15 cellular contexts compared by ENCODE assay signal in genomic region chr10:122021421-122021820, GRCh38. TPM values are rescaled to one million over a fixed set of nuclear protein-coding genes. Genes with fewer than 3 reads are reported as not detected.
A peak's percentile ranks its signal among the peaks of the same experiment; 100 is the strongest.
DNase-seq lines count a peak whose midpoint lies in the region; ATAC-seq and TF ChIP-seq lines count a peak whose summit lies in the region.
"Had no signal": no experiment of that assay in that cellular context is flagged by ENCODE, and none has a peak within 500 bp of the region (broad histone marks: within the 10 kb centered on the region; RNA-seq: fewer than 3 reads in every experiment).

No MANE protein-coding gene starts in this region.

- peak overlapping the region; percentile 36 for H3K4me3 ChIP-seq in GM23248
- H3K4me3 ChIP-seq in WI38 (ENCODE audit: low read depth, low read length) = peak overlapping the region; percentile 8; the same call in 1 of the 2 replicates
- no peak overlapping the region for H3K4me3 ChIP-seq in heart left ventricle
- H3K4me3 ChIP-seq in skin epidermis = peak overlapping the region in 2 of 7 experiments; percentile 12 to 22
- H3K4me3 ChIP-seq: pancreas had no signal

- no peaks in the 10 kb centered on the region for H3K9me2 ChIP-seq in GM23248 (ENCODE audit: insufficient read depth)

- H3K36me3 ChIP-seq in GM23248 (ENCODE audit: low read depth) = no peaks in the 10 kb centered on the region
- peaks cover 0 to 25% (median 0%) of the 10 kb centered on the region in 9 donors for H3K36me3 ChIP-seq in heart left ventricle
- H3K36me3 ChIP-seq: pancreas had no signal

- no peak for TF ChIP-seq CTCF in WI38 (IDR thresholded peaks at IDR 0.05; ENCODE audit: low read depth, low read length)
- no peak for TF ChIP-seq CTCF in heart left ventricle (IDR thresholded peaks at IDR 0.05)

- no peak overlapping the region for H3K27ac ChIP-seq in GM23248
- H3K27ac ChIP-seq in heart left ventricle = peak overlapping the region in 11 of 12 donors; percentile 17 to 87 (median 53)
- H3K27ac ChIP-seq in skin epidermis = peak overlapping the region in 16 of 21 experiments; percentile 8 to 93 (median 73)

- intact Hi-C loops in heart left ventricle (cut with DNase I) = no loop called here

- no peaks in the 10 kb centered on the region for H3K9me3 ChIP-seq in GM23248 (ENCODE audit: low read depth)
- no peaks in the 10 kb centered on the region for H3K9me3 ChIP-seq in heart left ventricle
- H3K9me3 ChIP-seq: pancreas had no signal

- H3F3A ChIP-seq in GM23248 (ENCODE audit: insufficient read depth) = no peaks in the 10 kb centered on the region

- H3K27me3 ChIP-seq in GM23248 (replicated peaks; ENCODE audit: insufficient read depth) (peaks cover 10% of the 10 kb centered on the region; the same call in 1 of the 2 replicates), heart left ventricle (peaks cover 0 to 10% (median 0%) of the 10 kb centered on the region in 9 donors)
- H3K27me3 ChIP-seq: pancreas had no signal

- H4K20me1 ChIP-seq in GM23248 (ENCODE audit: insufficient read depth) = no peaks in the 10 kb centered on the region

- no peak for TF ChIP-seq POLR2A in heart left ventricle (IDR thresholded peaks at IDR 0.05)

- DNase-seq in GM23248 (peak; percentile 63), heart left ventricle (no peak), NCI-H2227 treated with DMSO at 0.1 percent for 48 hours (lab: John Stamatoyannopoulos, UW) (no peak), A172 (ENCODE audit: low spot score) (no peak), NCI-H1694 treated with DMSO at 0.1 percent for 48 hours (lab: John Stamatoyannopoulos, UW) (no peak)
- DNase-seq in activated naive CD4-positive, alpha-beta T cell treated with Interleukin-2 at 50 U/mL for 16 hours = no peak
- DNase-seq: activated B cell treated with CpG ODN at 0.5 μM for 24 hours; CD8-positive, alpha-beta memory T cell; GDM1; NCI-H1417; NCI-H524; pancreas; stimulated activated CD4-positive, alpha-beta T cell treated with anti-CD3 and anti-CD28 coated beads, Interleukin-2, amount 100 ng/mL, for 24 hours had no signal

- in situ Hi-C loops in GM23248 (cut with MboI) = no loop called here

- peak overlapping the region; percentile 45 for H2AFZ ChIP-seq in GM23248

- 0 out of 2 replicates have a peak overlapping the region, but pooled peaks have one; percentile 11 for H3K9ac ChIP-seq in GM23248

- 3 to 4% methylated on average over 10 of the region's 10 CpGs for WGBS in GM23248 (ENCODE audit: low coverage in 1 of 2, low lambda C conversion rate in 2 of 2, missing lambda C conversion rate in 2 of 2), 2 experiments
- 29 to 39% (median 33%) methylated on average over 10 of the region's 10 CpGs for WGBS in heart left ventricle, 4 donors

- peak overlapping the region; percentile 65 for H3K4me2 ChIP-seq in GM23248 (ENCODE audit: unreplicated experiment)

- no peaks in the 10 kb centered on the region for H3K79me2 ChIP-seq in GM23248 (ENCODE audit: insufficient read depth)

- H3K4me1 ChIP-seq in GM23248 (ENCODE audit: insufficient read depth) = no peaks in the 10 kb centered on the region
- peaks cover 0 to 37% (median 7%) of the 10 kb centered on the region in 12 donors for H3K4me1 ChIP-seq in heart left ventricle

- peak; percentile 19 to 49 (median 40) for ATAC-seq in heart left ventricle

RNA-seq across cellular contexts. Expression of gene TACC2, which starts 32.5 kb away (rescaled TPM):
- 4.3 and 5.8 TPM in 2 replicates for total RNA-seq in GM23248 (2014; rRNA removed; shearing (Covaris generic))
- 14.9 and 16.7 TPM in 2 replicates for polyA plus RNA-seq in GM23248 (2016; fragmentation: Nextera tagmentation; extraction: Ambion mirVana)
- 100 to 1,000 TPM; 225 to 456 (median 334) TPM for total RNA-seq in heart left ventricle
- polyA plus RNA-seq in heart left ventricle = 100 to 1,000 TPM in 1 of 2 donors, 10 to 100 TPM in 1; 96.7 to 239 TPM
- 4.4 and 8.5 TPM in 2 replicates for total RNA-seq in A172 (2014; rRNA removed; shearing (Covaris generic))
- total RNA-seq: activated B cell treated with CpG ODN at 0.5 μM for 24 hours; CD8-positive, alpha-beta memory T cell had no signal
- polyA plus RNA-seq: CD8-positive, alpha-beta memory T cell had no signal

RNA-seq across cellular contexts. Expression of gene NSMCE4A, which starts 46.4 kb away (rescaled TPM):
- total RNA-seq in GM23248 (2014; rRNA removed; shearing (Covaris generic)) = 29.2 and 37.9 TPM in 2 replicates
- polyA plus RNA-seq in GM23248 (2016; fragmentation: Nextera tagmentation; extraction: Ambion mirVana) = 25.6 and 26.3 TPM in 2 replicates
- total RNA-seq in heart left ventricle = 10 to 100 TPM; 19.8 to 33.6 (median 25.6) TPM
- 10 to 100 TPM; 25.8 to 31.2 TPM for polyA plus RNA-seq in heart left ventricle
- total RNA-seq in A172 (2014; rRNA removed; shearing (Covaris generic)) = 30.0 and 38.8 TPM in 2 replicates

Comparison
In these comparisons a context has a peak if more than half of its experiments do, and no peak if none do; other contexts are left out.
1. H3K4me3 ChIP-seq: peak in GM23248 (single experiment) and WI38 (single experiment); none in heart left ventricle (0 of 12).
2. RNA of gene TACC2, which starts 32.5 kb away (total RNA-seq): 225 to 456 TPM in heart left ventricle; 4.4 to 8.5 TPM in A172 and 4.3 to 5.8 TPM in GM23248; every median in the first group is over 10 times any median in the second.